1 cellular context compared by ENCODE assay signal in the genomic region with DNA sequence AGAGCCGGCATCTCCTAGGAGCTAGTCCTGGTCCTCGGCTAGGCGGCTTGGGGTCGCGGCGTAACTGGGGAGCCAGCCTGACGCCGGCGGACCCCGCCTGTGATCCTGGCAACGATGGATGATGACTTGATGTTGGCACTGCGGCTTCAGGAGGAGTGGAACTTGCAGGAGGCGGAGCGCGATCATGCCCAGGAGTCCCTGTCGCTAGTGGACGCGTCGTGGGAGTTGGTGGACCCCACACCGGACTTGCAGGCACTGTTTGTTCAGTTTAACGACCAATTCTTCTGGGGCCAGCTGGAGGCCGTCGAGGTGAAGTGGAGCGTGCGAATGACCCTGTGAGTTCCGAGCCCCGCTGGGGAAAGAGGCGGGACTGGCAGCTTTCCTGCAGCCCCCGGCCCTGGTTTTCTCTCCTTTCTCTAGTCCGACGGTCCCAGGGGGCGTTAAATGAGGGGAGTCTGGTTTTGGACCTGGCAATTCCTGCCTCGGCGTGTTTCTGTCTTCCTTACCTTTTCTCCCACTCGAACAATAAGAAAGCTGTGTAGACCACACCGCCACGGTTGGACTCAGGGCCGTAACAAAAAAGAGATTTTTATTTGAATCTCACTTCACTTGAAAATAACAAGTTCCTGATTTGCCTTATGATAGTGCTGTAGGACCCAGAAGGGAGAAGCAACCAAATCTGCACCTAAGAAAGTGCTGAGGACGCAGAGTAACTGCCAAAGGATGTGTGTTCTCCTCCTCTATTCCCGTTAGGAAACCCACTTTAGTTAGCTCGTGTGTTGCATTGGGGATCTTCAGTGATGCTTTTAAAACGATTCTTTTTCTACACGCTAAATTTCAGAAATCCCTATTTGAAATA.
TF ChIP-seq lines count a peak whose summit lies in the region.

A gene with protein sequence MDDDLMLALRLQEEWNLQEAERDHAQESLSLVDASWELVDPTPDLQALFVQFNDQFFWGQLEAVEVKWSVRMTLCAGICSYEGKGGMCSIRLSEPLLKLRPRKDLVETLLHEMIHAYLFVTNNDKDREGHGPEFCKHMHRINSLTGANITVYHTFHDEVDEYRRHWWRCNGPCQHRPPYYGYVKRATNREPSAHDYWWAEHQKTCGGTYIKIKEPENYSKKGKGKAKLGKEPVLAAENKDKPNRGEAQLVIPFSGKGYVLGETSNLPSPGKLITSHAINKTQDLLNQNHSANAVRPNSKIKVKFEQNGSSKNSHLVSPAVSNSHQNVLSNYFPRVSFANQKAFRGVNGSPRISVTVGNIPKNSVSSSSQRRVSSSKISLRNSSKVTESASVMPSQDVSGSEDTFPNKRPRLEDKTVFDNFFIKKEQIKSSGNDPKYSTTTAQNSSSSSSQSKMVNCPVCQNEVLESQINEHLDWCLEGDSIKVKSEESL (plus strand): TSS at position 24 of the 859 bp plus-strand sequence. CDS start 91 bp downstream, at position 115.

TF ChIP-seq in K562, 482 proteins besides CTCF, POLR2A, EP300 and RAD21 (continued from another document and continues in another):
- TF ChIP-seq ZBTB1 (CRISPR knock-in tag; IDR thresholded peaks at IDR 0.05; ENCODE audit: borderline replicate concordance, low read depth) (peak; percentile 36; the same call in 1 of the 2 replicates), HDAC1 (IDR thresholded peaks at IDR 0.05) (peak in 1 of 2 experiments; percentile 83; a peak in 2 of 4 replicates), RBFOX2 (IDR thresholded peaks at IDR 0.05; ENCODE audit: low read depth, low read length) (peak; percentile 86), STAT5B (CRISPR knock-in tag; IDR thresholded peaks at IDR 0.05) (no peak), RBM34 (IDR thresholded peaks at IDR 0.05; ENCODE audit: borderline replicate concordance, insufficient read depth, low read length) (no peak), HMG20B (CRISPR knock-in tag; IDR thresholded peaks at IDR 0.05) (no peak), HDAC8 (tag; IDR thresholded peaks at IDR 0.05) (no peak), NONO (IDR thresholded peaks at IDR 0.05; ENCODE audit: low read depth in 2 of 2, low read length in 1 of 2) (no peak), NEUROD1 (IDR thresholded peaks at IDR 0.05; ENCODE audit: borderline replicate concordance, low read depth, low read length, partially characterized antibody) (no peak), NUFIP1 (IDR thresholded peaks at IDR 0.05; ENCODE audit: partially characterized antibody) (no peak), ZNF175 (CRISPR knock-in tag; IDR thresholded peaks at IDR 0.05; ENCODE audit: low read depth) (no peak), NR1H2 (CRISPR knock-in tag; IDR thresholded peaks at IDR 0.05) (0 out of 2 replicates have a peak, but pooled peaks have one; percentile 49), SUPT5H (IDR thresholded peaks at IDR 0.05) (no peak; the same call in none of the 2 replicates), EWSR1 (IDR thresholded peaks at IDR 0.05; ENCODE audit: borderline replicate concordance, low read depth, partially characterized antibody) (no peak), CBFB (CRISPR knock-in tag; IDR thresholded peaks at IDR 0.05) (peak; percentile 19; the same call in 1 of the 2 replicates), TBP (optimal IDR thresholded peaks at IDR 0.05; ENCODE audit: low read depth, low read length) (no peak), ZNF384 (IDR thresholded peaks at IDR 0.05; ENCODE audit: low read depth, low read length) (0 out of 2 replicates have a peak, but pooled peaks have one; percentile 10), HDGF (IDR thresholded peaks at IDR 0.05) (no peak), CHD1 (IDR thresholded peaks at IDR 0.05; ENCODE audit: low read length) (peak; percentile 32), ZFX (CRISPR knock-in tag; IDR thresholded peaks at IDR 0.05) (peak; percentile 6; the same call in 1 of the 2 replicates), ZNF785 (CRISPR knock-in tag; IDR thresholded peaks at IDR 0.05) (no peak), SAFB (IDR thresholded peaks at IDR 0.05; ENCODE audit: borderline replicate concordance, low read depth, low read length) (peak; percentile 31; the same call in 1 of the 2 replicates)
- TF ChIP-seq, protein P1, sequence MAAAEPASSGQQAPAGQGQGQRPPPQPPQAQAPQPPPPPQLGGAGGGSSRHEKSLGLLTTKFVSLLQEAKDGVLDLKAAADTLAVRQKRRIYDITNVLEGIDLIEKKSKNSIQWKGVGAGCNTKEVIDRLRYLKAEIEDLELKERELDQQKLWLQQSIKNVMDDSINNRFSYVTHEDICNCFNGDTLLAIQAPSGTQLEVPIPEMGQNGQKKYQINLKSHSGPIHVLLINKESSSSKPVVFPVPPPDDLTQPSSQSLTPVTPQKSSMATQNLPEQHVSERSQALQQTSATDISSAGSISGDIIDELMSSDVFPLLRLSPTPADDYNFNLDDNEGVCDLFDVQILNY (CRISPR knock-in tag; IDR thresholded peaks at IDR 0.05), result 0 out of 2 replicates have a peak, but pooled peaks have one; percentile 25
- TF ChIP-seq, protein P2, sequence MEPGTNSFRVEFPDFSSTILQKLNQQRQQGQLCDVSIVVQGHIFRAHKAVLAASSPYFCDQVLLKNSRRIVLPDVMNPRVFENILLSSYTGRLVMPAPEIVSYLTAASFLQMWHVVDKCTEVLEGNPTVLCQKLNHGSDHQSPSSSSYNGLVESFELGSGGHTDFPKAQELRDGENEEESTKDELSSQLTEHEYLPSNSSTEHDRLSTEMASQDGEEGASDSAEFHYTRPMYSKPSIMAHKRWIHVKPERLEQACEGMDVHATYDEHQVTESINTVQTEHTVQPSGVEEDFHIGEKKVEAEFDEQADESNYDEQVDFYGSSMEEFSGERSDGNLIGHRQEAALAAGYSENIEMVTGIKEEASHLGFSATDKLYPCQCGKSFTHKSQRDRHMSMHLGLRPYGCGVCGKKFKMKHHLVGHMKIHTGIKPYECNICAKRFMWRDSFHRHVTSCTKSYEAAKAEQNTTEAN (CRISPR knock-in tag; IDR thresholded peaks at IDR 0.05), result no peak
- TF ChIP-seq, protein P3, sequence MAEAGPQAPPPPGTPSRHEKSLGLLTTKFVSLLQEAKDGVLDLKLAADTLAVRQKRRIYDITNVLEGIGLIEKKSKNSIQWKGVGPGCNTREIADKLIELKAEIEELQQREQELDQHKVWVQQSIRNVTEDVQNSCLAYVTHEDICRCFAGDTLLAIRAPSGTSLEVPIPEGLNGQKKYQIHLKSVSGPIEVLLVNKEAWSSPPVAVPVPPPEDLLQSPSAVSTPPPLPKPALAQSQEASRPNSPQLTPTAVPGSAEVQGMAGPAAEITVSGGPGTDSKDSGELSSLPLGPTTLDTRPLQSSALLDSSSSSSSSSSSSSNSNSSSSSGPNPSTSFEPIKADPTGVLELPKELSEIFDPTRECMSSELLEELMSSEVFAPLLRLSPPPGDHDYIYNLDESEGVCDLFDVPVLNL (CRISPR knock-in tag; IDR thresholded peaks at IDR 0.05; ENCODE audit: low read depth), result no peak
- TF ChIP-seq, protein P4, sequence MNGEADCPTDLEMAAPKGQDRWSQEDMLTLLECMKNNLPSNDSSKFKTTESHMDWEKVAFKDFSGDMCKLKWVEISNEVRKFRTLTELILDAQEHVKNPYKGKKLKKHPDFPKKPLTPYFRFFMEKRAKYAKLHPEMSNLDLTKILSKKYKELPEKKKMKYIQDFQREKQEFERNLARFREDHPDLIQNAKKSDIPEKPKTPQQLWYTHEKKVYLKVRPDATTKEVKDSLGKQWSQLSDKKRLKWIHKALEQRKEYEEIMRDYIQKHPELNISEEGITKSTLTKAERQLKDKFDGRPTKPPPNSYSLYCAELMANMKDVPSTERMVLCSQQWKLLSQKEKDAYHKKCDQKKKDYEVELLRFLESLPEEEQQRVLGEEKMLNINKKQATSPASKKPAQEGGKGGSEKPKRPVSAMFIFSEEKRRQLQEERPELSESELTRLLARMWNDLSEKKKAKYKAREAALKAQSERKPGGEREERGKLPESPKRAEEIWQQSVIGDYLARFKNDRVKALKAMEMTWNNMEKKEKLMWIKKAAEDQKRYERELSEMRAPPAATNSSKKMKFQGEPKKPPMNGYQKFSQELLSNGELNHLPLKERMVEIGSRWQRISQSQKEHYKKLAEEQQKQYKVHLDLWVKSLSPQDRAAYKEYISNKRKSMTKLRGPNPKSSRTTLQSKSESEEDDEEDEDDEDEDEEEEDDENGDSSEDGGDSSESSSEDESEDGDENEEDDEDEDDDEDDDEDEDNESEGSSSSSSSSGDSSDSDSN (IDR thresholded peaks at IDR 0.05; ENCODE audit: borderline replicate concordance in 1 of 2, low read depth in 2 of 2, low read length in 2 of 2), result peak in 1 of 2 experiments; percentile 17; a peak in 1 of 4 replicates
- TF ChIP-seq, protein P5, sequence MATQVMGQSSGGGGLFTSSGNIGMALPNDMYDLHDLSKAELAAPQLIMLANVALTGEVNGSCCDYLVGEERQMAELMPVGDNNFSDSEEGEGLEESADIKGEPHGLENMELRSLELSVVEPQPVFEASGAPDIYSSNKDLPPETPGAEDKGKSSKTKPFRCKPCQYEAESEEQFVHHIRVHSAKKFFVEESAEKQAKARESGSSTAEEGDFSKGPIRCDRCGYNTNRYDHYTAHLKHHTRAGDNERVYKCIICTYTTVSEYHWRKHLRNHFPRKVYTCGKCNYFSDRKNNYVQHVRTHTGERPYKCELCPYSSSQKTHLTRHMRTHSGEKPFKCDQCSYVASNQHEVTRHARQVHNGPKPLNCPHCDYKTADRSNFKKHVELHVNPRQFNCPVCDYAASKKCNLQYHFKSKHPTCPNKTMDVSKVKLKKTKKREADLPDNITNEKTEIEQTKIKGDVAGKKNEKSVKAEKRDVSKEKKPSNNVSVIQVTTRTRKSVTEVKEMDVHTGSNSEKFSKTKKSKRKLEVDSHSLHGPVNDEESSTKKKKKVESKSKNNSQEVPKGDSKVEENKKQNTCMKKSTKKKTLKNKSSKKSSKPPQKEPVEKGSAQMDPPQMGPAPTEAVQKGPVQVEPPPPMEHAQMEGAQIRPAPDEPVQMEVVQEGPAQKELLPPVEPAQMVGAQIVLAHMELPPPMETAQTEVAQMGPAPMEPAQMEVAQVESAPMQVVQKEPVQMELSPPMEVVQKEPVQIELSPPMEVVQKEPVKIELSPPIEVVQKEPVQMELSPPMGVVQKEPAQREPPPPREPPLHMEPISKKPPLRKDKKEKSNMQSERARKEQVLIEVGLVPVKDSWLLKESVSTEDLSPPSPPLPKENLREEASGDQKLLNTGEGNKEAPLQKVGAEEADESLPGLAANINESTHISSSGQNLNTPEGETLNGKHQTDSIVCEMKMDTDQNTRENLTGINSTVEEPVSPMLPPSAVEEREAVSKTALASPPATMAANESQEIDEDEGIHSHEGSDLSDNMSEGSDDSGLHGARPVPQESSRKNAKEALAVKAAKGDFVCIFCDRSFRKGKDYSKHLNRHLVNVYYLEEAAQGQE (CRISPR knock-in tag; IDR thresholded peaks at IDR 0.05; ENCODE audit: low read depth), result no peak
- TF ChIP-seq, protein P6, sequence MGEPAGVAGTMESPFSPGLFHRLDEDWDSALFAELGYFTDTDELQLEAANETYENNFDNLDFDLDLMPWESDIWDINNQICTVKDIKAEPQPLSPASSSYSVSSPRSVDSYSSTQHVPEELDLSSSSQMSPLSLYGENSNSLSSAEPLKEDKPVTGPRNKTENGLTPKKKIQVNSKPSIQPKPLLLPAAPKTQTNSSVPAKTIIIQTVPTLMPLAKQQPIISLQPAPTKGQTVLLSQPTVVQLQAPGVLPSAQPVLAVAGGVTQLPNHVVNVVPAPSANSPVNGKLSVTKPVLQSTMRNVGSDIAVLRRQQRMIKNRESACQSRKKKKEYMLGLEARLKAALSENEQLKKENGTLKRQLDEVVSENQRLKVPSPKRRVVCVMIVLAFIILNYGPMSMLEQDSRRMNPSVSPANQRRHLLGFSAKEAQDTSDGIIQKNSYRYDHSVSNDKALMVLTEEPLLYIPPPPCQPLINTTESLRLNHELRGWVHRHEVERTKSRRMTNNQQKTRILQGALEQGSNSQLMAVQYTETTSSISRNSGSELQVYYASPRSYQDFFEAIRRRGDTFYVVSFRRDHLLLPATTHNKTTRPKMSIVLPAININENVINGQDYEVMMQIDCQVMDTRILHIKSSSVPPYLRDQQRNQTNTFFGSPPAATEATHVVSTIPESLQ (CRISPR knock-in tag; IDR thresholded peaks at IDR 0.05), result 0 out of 2 replicates have a peak, but pooled peaks have one; percentile 97
- TF ChIP-seq, protein P7, sequence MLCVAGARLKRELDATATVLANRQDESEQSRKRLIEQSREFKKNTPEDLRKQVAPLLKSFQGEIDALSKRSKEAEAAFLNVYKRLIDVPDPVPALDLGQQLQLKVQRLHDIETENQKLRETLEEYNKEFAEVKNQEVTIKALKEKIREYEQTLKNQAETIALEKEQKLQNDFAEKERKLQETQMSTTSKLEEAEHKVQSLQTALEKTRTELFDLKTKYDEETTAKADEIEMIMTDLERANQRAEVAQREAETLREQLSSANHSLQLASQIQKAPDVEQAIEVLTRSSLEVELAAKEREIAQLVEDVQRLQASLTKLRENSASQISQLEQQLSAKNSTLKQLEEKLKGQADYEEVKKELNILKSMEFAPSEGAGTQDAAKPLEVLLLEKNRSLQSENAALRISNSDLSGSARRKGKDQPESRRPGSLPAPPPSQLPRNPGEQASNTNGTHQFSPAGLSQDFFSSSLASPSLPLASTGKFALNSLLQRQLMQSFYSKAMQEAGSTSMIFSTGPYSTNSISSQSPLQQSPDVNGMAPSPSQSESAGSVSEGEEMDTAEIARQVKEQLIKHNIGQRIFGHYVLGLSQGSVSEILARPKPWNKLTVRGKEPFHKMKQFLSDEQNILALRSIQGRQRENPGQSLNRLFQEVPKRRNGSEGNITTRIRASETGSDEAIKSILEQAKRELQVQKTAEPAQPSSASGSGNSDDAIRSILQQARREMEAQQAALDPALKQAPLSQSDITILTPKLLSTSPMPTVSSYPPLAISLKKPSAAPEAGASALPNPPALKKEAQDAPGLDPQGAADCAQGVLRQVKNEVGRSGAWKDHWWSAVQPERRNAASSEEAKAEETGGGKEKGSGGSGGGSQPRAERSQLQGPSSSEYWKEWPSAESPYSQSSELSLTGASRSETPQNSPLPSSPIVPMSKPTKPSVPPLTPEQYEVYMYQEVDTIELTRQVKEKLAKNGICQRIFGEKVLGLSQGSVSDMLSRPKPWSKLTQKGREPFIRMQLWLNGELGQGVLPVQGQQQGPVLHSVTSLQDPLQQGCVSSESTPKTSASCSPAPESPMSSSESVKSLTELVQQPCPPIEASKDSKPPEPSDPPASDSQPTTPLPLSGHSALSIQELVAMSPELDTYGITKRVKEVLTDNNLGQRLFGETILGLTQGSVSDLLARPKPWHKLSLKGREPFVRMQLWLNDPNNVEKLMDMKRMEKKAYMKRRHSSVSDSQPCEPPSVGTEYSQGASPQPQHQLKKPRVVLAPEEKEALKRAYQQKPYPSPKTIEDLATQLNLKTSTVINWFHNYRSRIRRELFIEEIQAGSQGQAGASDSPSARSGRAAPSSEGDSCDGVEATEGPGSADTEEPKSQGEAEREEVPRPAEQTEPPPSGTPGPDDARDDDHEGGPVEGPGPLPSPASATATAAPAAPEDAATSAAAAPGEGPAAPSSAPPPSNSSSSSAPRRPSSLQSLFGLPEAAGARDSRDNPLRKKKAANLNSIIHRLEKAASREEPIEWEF (CRISPR knock-in tag; IDR thresholded peaks at IDR 0.05), result no peak
- TF ChIP-seq, protein P8, sequence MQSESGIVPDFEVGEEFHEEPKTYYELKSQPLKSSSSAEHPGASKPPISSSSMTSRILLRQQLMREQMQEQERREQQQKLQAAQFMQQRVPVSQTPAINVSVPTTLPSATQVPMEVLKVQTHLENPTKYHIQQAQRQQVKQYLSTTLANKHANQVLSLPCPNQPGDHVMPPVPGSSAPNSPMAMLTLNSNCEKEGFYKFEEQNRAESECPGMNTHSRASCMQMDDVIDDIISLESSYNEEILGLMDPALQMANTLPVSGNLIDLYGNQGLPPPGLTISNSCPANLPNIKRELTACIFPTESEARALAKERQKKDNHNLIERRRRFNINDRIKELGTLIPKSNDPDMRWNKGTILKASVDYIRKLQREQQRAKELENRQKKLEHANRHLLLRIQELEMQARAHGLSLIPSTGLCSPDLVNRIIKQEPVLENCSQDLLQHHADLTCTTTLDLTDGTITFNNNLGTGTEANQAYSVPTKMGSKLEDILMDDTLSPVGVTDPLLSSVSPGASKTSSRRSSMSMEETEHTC (IDR thresholded peaks at IDR 0.05), result no peak
